Comparison of ENCODE assay signal across 1 cellular context in the genomic region with DNA sequence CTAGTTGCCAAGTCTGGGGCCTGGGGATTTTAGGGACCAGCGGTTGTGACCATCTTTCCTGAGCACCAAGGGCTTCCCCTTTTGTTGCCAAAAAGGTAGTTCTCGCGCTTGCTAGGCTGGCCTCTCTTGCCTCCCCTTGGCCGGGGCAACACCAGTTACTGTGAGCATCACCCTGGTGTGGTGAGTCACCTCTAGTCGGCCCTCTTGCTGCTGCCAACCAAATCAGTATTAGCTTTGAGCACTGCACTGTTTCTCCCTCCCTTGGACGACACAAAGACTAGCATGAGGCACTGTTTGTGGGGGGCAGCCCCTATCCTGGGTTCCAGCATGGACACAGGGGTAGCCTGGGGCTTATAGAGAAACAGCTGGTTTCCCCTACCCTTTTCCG.
TF ChIP-seq lines count a peak whose summit lies in the region.

No MANE protein-coding gene starts in this region.

TF ChIP-seq in SK-N-SH treated with all-trans-retinoic acid at 6 μM for 48 hours, 23 proteins besides CTCF, POLR2A, EP300 and RAD21 (continued from another document):
- TF ChIP-seq, protein P1, sequence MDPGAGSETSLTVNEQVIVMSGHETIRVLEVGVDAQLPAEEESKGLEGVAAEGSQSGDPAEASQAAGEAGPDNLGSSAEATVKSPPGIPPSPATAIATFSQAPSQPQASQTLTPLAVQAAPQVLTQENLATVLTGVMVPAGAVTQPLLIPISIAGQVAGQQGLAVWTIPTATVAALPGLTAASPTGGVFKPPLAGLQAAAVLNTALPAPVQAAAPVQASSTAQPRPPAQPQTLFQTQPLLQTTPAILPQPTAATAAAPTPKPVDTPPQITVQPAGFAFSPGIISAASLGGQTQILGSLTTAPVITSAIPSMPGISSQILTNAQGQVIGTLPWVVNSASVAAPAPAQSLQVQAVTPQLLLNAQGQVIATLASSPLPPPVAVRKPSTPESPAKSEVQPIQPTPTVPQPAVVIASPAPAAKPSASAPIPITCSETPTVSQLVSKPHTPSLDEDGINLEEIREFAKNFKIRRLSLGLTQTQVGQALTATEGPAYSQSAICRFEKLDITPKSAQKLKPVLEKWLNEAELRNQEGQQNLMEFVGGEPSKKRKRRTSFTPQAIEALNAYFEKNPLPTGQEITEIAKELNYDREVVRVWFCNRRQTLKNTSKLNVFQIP (CRISPR knock-in tag; IDR thresholded peaks at IDR 0.05; ENCODE audit: borderline replicate concordance, low read depth): no peak
- TF ChIP-seq BACH2 (CRISPR knock-in tag; IDR thresholded peaks at IDR 0.05; ENCODE audit: borderline replicate concordance) (no peak), CSRNP3 (CRISPR knock-in tag; IDR thresholded peaks at IDR 0.05) (no peak), TOX (CRISPR knock-in tag; IDR thresholded peaks at IDR 0.05; ENCODE audit: borderline replicate concordance) (no peak)
- TF ChIP-seq, protein P2, sequence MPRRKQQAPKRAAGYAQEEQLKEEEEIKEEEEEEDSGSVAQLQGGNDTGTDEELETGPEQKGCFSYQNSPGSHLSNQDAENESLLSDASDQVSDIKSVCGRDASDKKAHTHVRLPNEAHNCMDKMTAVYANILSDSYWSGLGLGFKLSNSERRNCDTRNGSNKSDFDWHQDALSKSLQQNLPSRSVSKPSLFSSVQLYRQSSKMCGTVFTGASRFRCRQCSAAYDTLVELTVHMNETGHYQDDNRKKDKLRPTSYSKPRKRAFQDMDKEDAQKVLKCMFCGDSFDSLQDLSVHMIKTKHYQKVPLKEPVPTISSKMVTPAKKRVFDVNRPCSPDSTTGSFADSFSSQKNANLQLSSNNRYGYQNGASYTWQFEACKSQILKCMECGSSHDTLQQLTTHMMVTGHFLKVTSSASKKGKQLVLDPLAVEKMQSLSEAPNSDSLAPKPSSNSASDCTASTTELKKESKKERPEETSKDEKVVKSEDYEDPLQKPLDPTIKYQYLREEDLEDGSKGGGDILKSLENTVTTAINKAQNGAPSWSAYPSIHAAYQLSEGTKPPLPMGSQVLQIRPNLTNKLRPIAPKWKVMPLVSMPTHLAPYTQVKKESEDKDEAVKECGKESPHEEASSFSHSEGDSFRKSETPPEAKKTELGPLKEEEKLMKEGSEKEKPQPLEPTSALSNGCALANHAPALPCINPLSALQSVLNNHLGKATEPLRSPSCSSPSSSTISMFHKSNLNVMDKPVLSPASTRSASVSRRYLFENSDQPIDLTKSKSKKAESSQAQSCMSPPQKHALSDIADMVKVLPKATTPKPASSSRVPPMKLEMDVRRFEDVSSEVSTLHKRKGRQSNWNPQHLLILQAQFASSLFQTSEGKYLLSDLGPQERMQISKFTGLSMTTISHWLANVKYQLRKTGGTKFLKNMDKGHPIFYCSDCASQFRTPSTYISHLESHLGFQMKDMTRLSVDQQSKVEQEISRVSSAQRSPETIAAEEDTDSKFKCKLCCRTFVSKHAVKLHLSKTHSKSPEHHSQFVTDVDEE (CRISPR knock-in tag; IDR thresholded peaks at IDR 0.05): no peak
